Comparison of ENCODE assay signal across 7 cellular contexts in genomic region chr12:7806863-7807487, GRCh38. TPM values are rescaled to one million over a fixed set of nuclear protein-coding genes. Genes with fewer than 3 reads are reported as not detected.
A peak's percentile ranks its signal among the peaks of the same experiment; 100 is the strongest.
DNase-seq lines count a peak whose midpoint lies in the region; ATAC-seq and TF ChIP-seq lines count a peak whose summit lies in the region.

No MANE protein-coding gene starts in this region.

- H3K36me3 Mint-ChIP-seq in brain: no peaks in the 10 kb centered on the region

- no peak overlapping the region for H3K4me3 Mint-ChIP-seq in brain

- no peak for ATAC-seq in GM19351 (IDR thresholded peaks at IDR 0.05; ENCODE audit: unreplicated experiment)

- H3K4me3 ChIP-seq in GM12865 (ENCODE audit: low read depth, low read length): no peak overlapping the region

- TF ChIP-seq CTCF in GM12865 (IDR thresholded peaks at IDR 0.05; ENCODE audit: insufficient read depth, low read depth, low read length, missing control alignments): peak; percentile 94
- peak; percentile 86 to 93 for TF ChIP-seq CTCF in brain (conservative IDR thresholded peaks at IDR 0.05)

- DNase-seq in GM12865 (ENCODE audit: low read depth) (peak; percentile 67), NAMALWA (ENCODE audit: low spot score) (peak; percentile 79), UCSD-AML1 (lab: John Stamatoyannopoulos, UW; ENCODE audit: unreplicated experiment) (peak; percentile 75), iPS-NIHi7 (ENCODE audit: extremely low spot score) (peak; percentile 78)
- peak; percentile 33 to 78 (median 60) for DNase-seq in stimulated activated CD4-positive, alpha-beta T cell treated with anti-CD3 and anti-CD28 coated beads, Interleukin-12 subunit alpha, Interleukin-12 subunit beta, amount 100 ng/mL, for 48 hours (ENCODE audit: low read depth in 2 of 3, low spot score in 1 of 3)

- no peaks in the 10 kb centered on the region for H3K27me3 Mint-ChIP-seq in brain

- no peaks in the 10 kb centered on the region for H3K9me3 Mint-ChIP-seq in brain

- peak overlapping the region in 1 of 5 experiments; percentile 54 for H3K27ac Mint-ChIP-seq in brain

- H3K4me1 Mint-ChIP-seq in brain: no peaks in the 10 kb centered on the region

RNA-seq across cellular contexts. Expression of gene NANOG, which starts 17.8 kb away (rescaled TPM):
- polyA plus RNA-seq in brain (ENCODE audit: insufficient read depth, low read depth, low replicate concordance): not detected

RNA-seq across cellular contexts. Expression of gene NANOGNB, which starts 42.0 kb away (rescaled TPM):
- not detected for polyA plus RNA-seq in brain (ENCODE audit: insufficient read depth, low read depth, low replicate concordance)

RNA-seq across cellular contexts. Expression of gene CLEC4C, which starts 59.8 kb away (rescaled TPM):
- polyA plus RNA-seq in brain (ENCODE audit: insufficient read depth, low read depth, low replicate concordance): not detected
